Comparison of ENCODE assay signal across 8 cellular contexts in genomic region chr5:140175367-140176027, GRCh38. TPM values are rescaled to one million over a fixed set of nuclear protein-coding genes. Genes with fewer than 3 reads are reported as not detected.
DNase-seq lines count a peak whose midpoint lies in the region; ATAC-seq and TF ChIP-seq lines count a peak whose summit lies in the region.

No MANE protein-coding gene starts in this region.

- H3K36me3 ChIP-seq in OCI-LY7 (ENCODE audit: insufficient read depth, low read length) = no peaks in the 10 kb centered on the region
- H3K36me3 ChIP-seq in naive thymus-derived CD4-positive, alpha-beta T cell (ENCODE audit: control insufficient read depth in 2 of 3, insufficient read depth in 3 of 3, low read length in 3 of 3) = no peaks in the 10 kb centered on the region

- no peaks in the 10 kb centered on the region for H3K27me3 ChIP-seq in naive thymus-derived CD4-positive, alpha-beta T cell (ENCODE audit: control insufficient read depth in 2 of 2, insufficient read depth in 2 of 2, low read length in 2 of 2)

- peaks cover 9% of the 10 kb centered on the region; the same call in 1 of the 2 replicates for H3K79me2 ChIP-seq in OCI-LY7 (ENCODE audit: insufficient read depth, low read depth, low read length)

- peak overlapping the region; percentile 46 for H3K27ac ChIP-seq in OCI-LY7 (ENCODE audit: low read depth, low read length, poor library complexity, severe bottlenecking)
- peak overlapping the region; percentile 89 for H3K27ac ChIP-seq in naive thymus-derived CD4-positive, alpha-beta T cell (ENCODE audit: low read depth, low read length)

- peaks cover 11% of the 10 kb centered on the region for H3K4me1 Mint-ChIP-seq in CD14-positive monocyte
- peaks cover 7 to 20% (median 14%) of the 10 kb centered on the region in 7 donors for H3K4me1 Mint-ChIP-seq in naive thymus-derived CD4-positive, alpha-beta T cell

- peaks cover 0 to 4% of the 10 kb centered on the region in 2 donors for H3K36me3 Mint-ChIP-seq in CD14-positive monocyte
- H3K36me3 Mint-ChIP-seq in naive thymus-derived CD4-positive, alpha-beta T cell = peaks cover 0 to 3% (median 0%) of the 10 kb centered on the region in 5 donors

- peak overlapping the region; percentile 92 for H3K4me2 ChIP-seq in OCI-LY7 (ENCODE audit: low read length)

- H3K4me1 ChIP-seq in OCI-LY7 (ENCODE audit: insufficient read depth, low read length, poor library complexity, severe bottlenecking) = peaks cover 10% of the 10 kb centered on the region
- H3K4me1 ChIP-seq in naive thymus-derived CD4-positive, alpha-beta T cell (ENCODE audit: control insufficient read depth in 2 of 2, insufficient read depth in 2 of 2, low read length in 2 of 2) = peaks cover 8 to 14% of the 10 kb centered on the region in 2 donors

- DNase-seq in CD14-positive monocyte (ENCODE audit: low spot score) (peak; percentile 83), OCI-LY7 (ENCODE audit: low spot score) (peak; percentile 70), activated T-helper 1 cell treated with Interleukin-2 at 50 U/mL for 16 hours (ENCODE audit: low read depth) (peak; percentile 42), fibroblast of gingiva (ENCODE audit: low read depth) (peak; percentile 79)
- peak; percentile 52 to 70 (median 68) for DNase-seq in naive thymus-derived CD4-positive, alpha-beta T cell
- DNase-seq in stimulated activated naive CD4-positive, alpha-beta T cell (lab: John Stamatoyannopoulos, UW) = peak; percentile 36 to 78 (median 62)

- no TSS peak for BruUV-seq in OCI-LY7 (replicated peaks; lab: Mats Ljungman, UMichigan)

- peaks cover 1 to 10% (median 5%) of the 10 kb centered on the region in 3 donors for H3K27me3 Mint-ChIP-seq in CD14-positive monocyte (ENCODE audit: low read depth in 3 of 3)
- peaks cover 0 to 28% (median 0%) of the 10 kb centered on the region in 5 donors for H3K27me3 Mint-ChIP-seq in naive thymus-derived CD4-positive, alpha-beta T cell

- intact Hi-C loops in CD14-positive monocyte (cut with micrococcal nuclease) = no loop called here
- intact Hi-C loops in OCI-LY7 (cut with micrococcal nuclease; ENCODE audit: unreplicated experiment) = loop anchor here (1.0 kb wide), 1 partner anchor 61 kb away; the partner anchor contains the start of gene PURA
- intact Hi-C loops in naive thymus-derived CD4-positive, alpha-beta T cell (cut with micrococcal nuclease) = loop anchor here (1.0 to 10.0 kb wide), 25 partner anchors 18 to 1841 kb away; partner anchors contain the start of genes PFDN1 (in 2 of the 2), PURA (in 2 of the 2), TMCO6 (in 2 of the 2) and ANKHD1 (in 1 of the 2)

- no peaks in the 10 kb centered on the region for H4K20me1 ChIP-seq in OCI-LY7 (ENCODE audit: insufficient read depth, low read length)

- POLR2A ChIA-PET in OCI-LY7 (lab: Charles Lee) = interaction anchor here (0.8 kb wide), 1 partner anchor 501 kb away, joined by 3 read pairs; no protein-coding TSS in a partner anchor
- POLR2A ChIA-PET in naive thymus-derived CD4-positive, alpha-beta T cell (lab: Charles Lee) = interaction anchor here (1.0 to 2.1 kb wide), 4 partner anchors 60 to 102 kb away, joined by 3 to 9 read pairs (median 4); partner anchors contain the start of gene PURA

- TF ChIP-seq CTCF in CD14-positive monocyte (IDR thresholded peaks at IDR 0.05) = peak; percentile 37
- TF ChIP-seq CTCF in OCI-LY7 (conservative IDR thresholded peaks at IDR 0.05; ENCODE audit: low read length) = peak; percentile 51

- peak overlapping the region; percentile 90 for H2AFZ ChIP-seq in OCI-LY7 (ENCODE audit: low read length)

- no peaks in the 10 kb centered on the region for H3K9me3 ChIP-seq in OCI-LY7 (ENCODE audit: low read length)
- H3K9me3 ChIP-seq in naive thymus-derived CD4-positive, alpha-beta T cell (ENCODE audit: control insufficient read depth in 2 of 3, low read length in 3 of 3) = no peaks in the 10 kb centered on the region

- peak overlapping the region; percentile 90 to 98 (median 94) for H3K27ac Mint-ChIP-seq in CD14-positive monocyte
- H3K27ac Mint-ChIP-seq in naive thymus-derived CD4-positive, alpha-beta T cell = peak overlapping the region; percentile 78 to 98 (median 94)

- peaks cover 0 to 2% (median 0%) of the 10 kb centered on the region in 7 donors for H3K9me3 Mint-ChIP-seq in CD14-positive monocyte
- H3K9me3 Mint-ChIP-seq in naive thymus-derived CD4-positive, alpha-beta T cell = no peaks in the 10 kb centered on the region

- CTCF ChIA-PET in OCI-LY7 (lab: Charles Lee; ENCODE audit: unreplicated experiment) = no interaction called here
- CTCF ChIA-PET in naive thymus-derived CD4-positive, alpha-beta T cell (lab: Charles Lee) = no interaction called here

- H3K9me2 ChIP-seq in OCI-LY7 (ENCODE audit: insufficient read depth, low read length) = no peaks in the 10 kb centered on the region

- peak overlapping the region; percentile 98 for H3K4me3 Mint-ChIP-seq in CD14-positive monocyte
- H3K4me3 Mint-ChIP-seq in naive thymus-derived CD4-positive, alpha-beta T cell = peak overlapping the region; percentile 84 to 95 (median 91)

- H3K4me3 ChIP-seq in OCI-LY7 (ENCODE audit: low read depth, low read length, poor library complexity, severe bottlenecking) = peak overlapping the region; percentile 94
- peak overlapping the region; percentile 97 for H3K4me3 ChIP-seq in naive thymus-derived CD4-positive, alpha-beta T cell (ENCODE audit: low read length)

- ATAC-seq in GM19372 (IDR thresholded peaks at IDR 0.05; ENCODE audit: low read depth, unreplicated experiment) (peak; percentile 43), HG03457 (IDR thresholded peaks at IDR 0.05; ENCODE audit: unreplicated experiment) (peak; percentile 41)
- ATAC-seq in naive thymus-derived CD4-positive, alpha-beta T cell = peak; percentile 50

RNA-seq across cellular contexts. Expression of gene CYSTM1, which starts 0.5 kb away (rescaled TPM):
- polyA plus RNA-seq in CD14-positive monocyte = 10 to 100 TPM; 36.7 to 40.0 TPM
- total RNA-seq in OCI-LY7 (2014; rRNA removed; shearing (Covaris generic)) = 11.4 and 36.7 TPM in 2 replicates
- total RNA-seq in OCI-LY7 (2022) = 21.4 and 23.8 TPM in 2 replicates
- 10 to 100 TPM in 1 of 5 experiments, 1 to 10 TPM in 4; 1.6 to 11.1 (median 3.5) TPM for total RNA-seq in naive thymus-derived CD4-positive, alpha-beta T cell
- polyA plus RNA-seq in naive thymus-derived CD4-positive, alpha-beta T cell = 1 to 10 TPM; 3.3 to 7.6 TPM

RNA-seq across cellular contexts. Expression of gene IGIP, which starts 49.8 kb away (rescaled TPM):
- polyA plus RNA-seq in CD14-positive monocyte = under 1 TPM in 1 of 2 donors, not detected in 1; 0.08 TPM
- 3.0 and 3.3 TPM in 2 replicates for total RNA-seq in OCI-LY7 (2014; rRNA removed; shearing (Covaris generic))
- total RNA-seq in OCI-LY7 (2022) = 4.9 and 5.5 TPM in 2 replicates
- 10 to 100 TPM in 2 of 5 experiments, 1 to 10 TPM in 3; 4.6 to 15.4 (median 5.1) TPM for total RNA-seq in naive thymus-derived CD4-positive, alpha-beta T cell
- polyA plus RNA-seq in naive thymus-derived CD4-positive, alpha-beta T cell = 1 to 10 TPM in 1 of 2 donors, under 1 TPM in 1; 0.59 to 1.0 TPM

Comparison
In these comparisons a context has a peak if more than half of its experiments do, and no peak if none do; other contexts are left out.
1. Peak in every context shown above with its lines: DNase-seq, ATAC-seq, H3K4me3 ChIP-seq and H3K27ac ChIP-seq.
2. intact Hi-C loops: an anchor here in OCI-LY7 (1.0 kb wide) and naive thymus-derived CD4-positive, alpha-beta T cell (1.0 to 10.0 kb wide); none called in CD14-positive monocyte.